Comparison of ENCODE assay signal across 8 cellular contexts in genomic region chr1:115641762-115642167, GRCh38. TPM values are rescaled to one million over a fixed set of nuclear protein-coding genes. Genes with fewer than 3 reads are reported as not detected.
DNase-seq lines count a peak whose midpoint lies in the region; ATAC-seq and TF ChIP-seq lines count a peak whose summit lies in the region.

Gene VANGL1 (plus strand): TSS chr1:115641970. CDS start chr1:115651414, 9,444 bp downstream.

- no peaks in the 10 kb centered on the region for H3K9me3 ChIP-seq in neutrophil

- peaks cover 16% of the 10 kb centered on the region for H3K4me1 ChIP-seq in foreskin keratinocyte
- H3K4me1 ChIP-seq in neutrophil (ENCODE audit: control insufficient read depth in 1 of 2, insufficient read depth in 1 of 2, low read depth in 1 of 2, low read length in 1 of 2): peaks cover 8 to 12% of the 10 kb centered on the region in 2 experiments

- H3K36me3 ChIP-seq in neutrophil: no peaks in the 10 kb centered on the region

- peak; percentile 59 for ATAC-seq in GM19328 (IDR thresholded peaks at IDR 0.05; ENCODE audit: unreplicated experiment)
- peak; percentile 63 for ATAC-seq in HG03342 (IDR thresholded peaks at IDR 0.05; ENCODE audit: unreplicated experiment)
- ATAC-seq in foreskin keratinocyte: peak; percentile 80

- DNase-seq in DMS 273 (lab: John Stamatoyannopoulos, UW; ENCODE audit: unreplicated experiment) (peak; percentile 90), NCI-H69 (lab: John Stamatoyannopoulos, UW) (peak; percentile 70), activated T-helper 1 cell treated with Interleukin-2 at 50 U/mL for 16 hours (ENCODE audit: low read depth) (peak; percentile 6), foreskin keratinocyte (no peak), medulla oblongata (ENCODE audit: extremely low spot score) (no peak)

- H3K27me3 ChIP-seq in foreskin keratinocyte (no peaks in the 10 kb centered on the region), neutrophil (peaks cover 58% of the 10 kb centered on the region)

- H3K4me3 ChIP-seq in neutrophil (ENCODE audit: low read depth in 1 of 2, low read length in 1 of 2): peak within 1 kb of the TSS; percentile 36 to 44

- H3K27ac ChIP-seq in foreskin keratinocyte (peak within 1 kb of the TSS; percentile 41), neutrophil (no peak within 1 kb of the TSS)

- TF ChIP-seq CTCF in foreskin keratinocyte (conservative IDR thresholded peaks at IDR 0.05) (no peak), neutrophil (IDR thresholded peaks at IDR 0.05) (no peak)

RNA-seq across cellular contexts. Expression of gene VANGL1, which starts in this region (rescaled TPM):
- 29.6 and 30.0 TPM in 2 replicates for total RNA-seq in foreskin keratinocyte
- polyA plus RNA-seq in foreskin keratinocyte: 6.3 and 7.7 TPM in 2 replicates

Comparison
In these comparisons a context has a peak if more than half of its experiments do, and no peak if none do; other contexts are left out.
1. DNase-seq: peak in DMS 273 (single experiment), NCI-H69 (single experiment) and activated T-helper 1 cell treated with Interleukin-2 at 50 U/mL for 16 hours (single experiment); none in foreskin keratinocyte (0 of 2) and medulla oblongata (single experiment).
2. Peak in every context shown above with its lines, with median percentiles within 50 percentile points of each other: ATAC-seq.